38 cellular contexts compared by ENCODE assay signal in the genomic region with DNA sequence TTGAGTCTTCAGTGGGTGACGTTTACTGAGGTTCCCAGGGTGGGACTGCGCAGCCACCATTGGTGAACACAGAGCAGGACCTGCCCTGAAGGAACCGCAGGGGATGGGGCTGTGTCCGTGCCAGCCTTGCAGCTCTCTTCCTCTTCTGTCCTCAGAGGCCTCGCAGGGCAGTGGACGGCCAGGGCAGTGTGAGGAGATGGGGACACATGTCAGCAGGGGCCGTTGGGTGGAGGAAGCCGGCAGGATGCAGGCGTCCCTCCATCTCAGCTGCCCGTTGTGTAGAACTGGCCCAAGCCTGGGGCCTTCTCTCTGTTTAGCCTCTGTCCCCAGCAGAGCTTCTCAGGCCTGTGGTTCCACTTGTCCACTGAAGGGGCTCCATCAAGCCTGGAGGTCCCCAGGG. TPM values are rescaled to one million over a fixed set of nuclear protein-coding genes. Genes with fewer than 3 reads are reported as not detected.
"Had no signal": no experiment of that assay in that cellular context is flagged by ENCODE, and none has a peak within 500 bp of the region (broad histone marks: within the 10 kb centered on the region; RNA-seq: fewer than 3 reads in every experiment).

No MANE protein-coding gene starts in this region.

- DNase-seq: activated CD4-positive, alpha-beta memory T cell treated with anti-CD3 and anti-CD28 coated beads for 36 hours; activated CD4-positive, alpha-beta T cell treated with anti-CD3 and anti-CD28 coated beads for 36 hours; activated CD4-positive, alpha-beta T cell treated with anti-CD3 and anti-CD28 coated beads, Interleukin-2, amount 10 ng/mL, durations not matched to agents 24 days and 14 days; activated CD4-positive, CD25-positive, alpha-beta regulatory T cell; activated CD4-positive, CD25-positive, alpha-beta regulatory T cell treated with anti-CD3 and anti-CD28 coated beads, Interleukin-2, amount 50 U/mL, for 72 hours; activated CD8-positive, alpha-beta memory T cell treated with anti-CD3 and anti-CD28 coated beads, Interleukin-2, amount 10 ng/mL, durations not matched to agents 7 days and 5 days; activated CD8-positive, alpha-beta memory T cell treated with anti-CD3 and anti-CD28 coated beads, Interleukin-2, amount 50 U/mL, for 4 hours; activated CD8-positive, alpha-beta T cell treated with anti-CD3 and anti-CD28 coated beads, Interleukin-2, amount 10 ng/mL, durations not matched to agents 7 days and 5 days; activated effector memory CD4-positive, alpha-beta T cell treated with anti-CD3 and anti-CD28 coated beads, Interleukin-2, amount 50 U/mL, for 16 hours; activated naive CD4-positive, alpha-beta T cell treated with anti-CD3 and anti-CD28 coated beads for 36 hours; activated naive CD8-positive, alpha-beta T cell treated with anti-CD3 and anti-CD28 coated beads for 36 hours; activated naive CD8-positive, alpha-beta T cell treated with anti-CD3 and anti-CD28 coated beads, Interleukin-2, amount 50 U/mL, for 24 hours; activated T-cell treated with anti-CD3 and anti-CD28 coated beads, Interleukin-2, amount 50 U/mL, for 1 hour; activated T-cell treated with anti-CD3 and anti-CD28 coated beads, Interleukin-2, amount 50 U/mL, for 48 hours; adrenal gland; amygdala; central memory CD4-positive, alpha-beta T cell; cerebellar nuclear complex; colonic mucosa; effector CD8-positive, alpha-beta T cell; esophagus squamous epithelium; foreskin melanocyte; T-helper 1 cell; T-helper 17 cell; T1000 had no signal

- H3K4me3 ChIP-seq: adrenal gland, ascending aorta, breast epithelium, cardiac muscle cell, colonic mucosa, esophagus squamous epithelium, gastroesophageal sphincter had no signal

- H3K27me3 ChIP-seq: adrenal gland, ascending aorta, breast epithelium, cardiac muscle cell, colonic mucosa had no signal

- H3K4me1 ChIP-seq: adrenal gland, colonic mucosa had no signal

- H3K36me3 ChIP-seq: adrenal gland, ascending aorta, breast epithelium, cardiac muscle cell, colonic mucosa, esophagus squamous epithelium, gastroesophageal sphincter had no signal

- H3K9me3 ChIP-seq: adrenal gland, ascending aorta, breast epithelium, colonic mucosa, esophagus squamous epithelium, gastroesophageal sphincter had no signal

- H3K27ac ChIP-seq: adrenal gland, ascending aorta, cardiac muscle cell, colonic mucosa, epithelial cell of prostate, esophagus squamous epithelium, gastroesophageal sphincter had no signal

RNA-seq across cellular contexts. Expression of gene SMOC2, which starts 53.6 kb away (rescaled TPM):
- total RNA-seq: activated CD4-positive, alpha-beta memory T cell treated with anti-CD3 and anti-CD28 coated beads for 36 hours; activated CD4-positive, alpha-beta T cell treated with anti-CD3 and anti-CD28 coated beads for 36 hours; activated CD4-positive, alpha-beta T cell treated with anti-CD3 and anti-CD28 coated beads, Interleukin-2, amount 10 ng/mL, durations not matched to agents 24 days and 14 days; activated CD8-positive, alpha-beta memory T cell treated with anti-CD3 and anti-CD28 coated beads for 36 hours; activated CD8-positive, alpha-beta memory T cell treated with anti-CD3 and anti-CD28 coated beads, Interleukin-2, amount 10 ng/mL, durations not matched to agents 7 days and 5 days; activated CD8-positive, alpha-beta T cell treated with anti-CD3 and anti-CD28 coated beads, Interleukin-2, amount 10 ng/mL, durations not matched to agents 7 days and 5 days; activated naive CD4-positive, alpha-beta T cell treated with anti-CD3 and anti-CD28 coated beads for 36 hours; activated naive CD8-positive, alpha-beta T cell treated with anti-CD3 and anti-CD28 coated beads for 36 hours; activated T-helper 1 cell treated with anti-CD3 and anti-CD28 coated beads, Interleukin-12 subunit alpha, Interleukin-12 subunit beta, Interleukin-2, Interleukin-4 antibody, amounts not matched to agents 30 ng/mL and 10 ng/mL and 1 ng/mL, durations not matched to agents 14 hours and 24 hours and 36 hours; activated T-helper 2 cell treated with anti-CD3 and anti-CD28 coated beads, Interferon-gamma antibody, Interleukin-2, Interleukin-4, amounts not matched to agents 10 μg/mL and 5 μg/mL and 100 μg/mL, durations not matched to agents 14 hours and 24 hours and 36 hours; dermis microvascular lymphatic vessel endothelial cell; endothelial cell of umbilical vein; fibroblast of lung; fibroblast of villous mesenchyme; glomerular endothelial cell; T-helper 17 cell had no signal
- polyA plus RNA-seq: endothelial cell of umbilical vein, fibroblast of lung had no signal
